In genomic region chr11:57513911-57514537, GRCh38 we compare ENCODE assay signal across 8 cellular contexts. TPM values are rescaled to one million over a fixed set of nuclear protein-coding genes. Genes with fewer than 3 reads are reported as not detected.
DNase-seq lines count a peak whose midpoint lies in the region; ATAC-seq and TF ChIP-seq lines count a peak whose summit lies in the region.

No MANE protein-coding gene starts in this region.

- peaks cover 14 to 46% (median 32%) of the 10 kb centered on the region in 4 donors for H3K4me1 Mint-ChIP-seq in CD4-positive, CD25-positive, alpha-beta regulatory T cell
- peaks cover 20% of the 10 kb centered on the region for H3K4me1 Mint-ChIP-seq in WTC11
- H3K4me1 Mint-ChIP-seq in endothelial cell (ENCODE audit: unreplicated experiment) = peaks cover 3% of the 10 kb centered on the region

- no peaks in the 10 kb centered on the region for H3K36me3 Mint-ChIP-seq in CD4-positive, CD25-positive, alpha-beta regulatory T cell
- H3K36me3 Mint-ChIP-seq in WTC11 (no peaks in the 10 kb centered on the region), endothelial cell (ENCODE audit: low read depth, unreplicated experiment) (peaks cover 11% of the 10 kb centered on the region)

- POLR2A ChIA-PET in WTC11 (lab: Charles Lee) = interaction anchor here (0.6 to 3.9 kb wide), 6 partner anchors 12 to 125 kb away, joined by 3 to 37 read pairs (median 4); no protein-coding TSS in a partner anchor

- H3K27ac Mint-ChIP-seq in CD4-positive, CD25-positive, alpha-beta regulatory T cell = peak overlapping the region; percentile 74 to 92 (median 91)
- H3K27ac Mint-ChIP-seq in WTC11 (no peak overlapping the region), endothelial cell (ENCODE audit: unreplicated experiment) (no peak overlapping the region)

- no peaks in the 10 kb centered on the region for H3K27me3 ChIP-seq in CD4-positive, CD25-positive, alpha-beta regulatory T cell (ENCODE audit: control insufficient read depth, insufficient read depth, low read length)
- H3K27me3 ChIP-seq in muscle layer of colon (ENCODE audit: control insufficient read depth in 1 of 2, insufficient read depth in 2 of 2, low read length in 2 of 2) (no peaks in the 10 kb centered on the region), tibial artery (no peaks in the 10 kb centered on the region)

- H3K4me1 ChIP-seq in CD4-positive, CD25-positive, alpha-beta regulatory T cell (ENCODE audit: control insufficient read depth, insufficient read depth, low read length, poor library complexity, severe bottlenecking) = peaks cover 25% of the 10 kb centered on the region
- H3K4me1 ChIP-seq in muscle layer of colon (ENCODE audit: insufficient read depth, low read length) (peaks cover 7% of the 10 kb centered on the region), tibial artery (peaks cover 0 to 16% (median 14%) of the 10 kb centered on the region in 4 donors)

- H3K27ac ChIP-seq in CD4-positive, CD25-positive, alpha-beta regulatory T cell (ENCODE audit: insufficient read depth, low read length, poor library complexity, severe bottlenecking) = peak overlapping the region; percentile 61
- peak overlapping the region; percentile 72 for H3K27ac ChIP-seq in muscle layer of colon (ENCODE audit: low read depth, low read length)
- peak overlapping the region; percentile 71 to 77 for H3K27ac ChIP-seq in tibial artery

- peak overlapping the region; percentile 47 for H3K4me3 ChIP-seq in CD4-positive, CD25-positive, alpha-beta regulatory T cell (ENCODE audit: low read depth, low read length)
- H3K4me3 ChIP-seq in muscle layer of colon (ENCODE audit: low read depth in 1 of 2, low read length in 2 of 2) = peak overlapping the region; percentile 89 to 99
- H3K4me3 ChIP-seq in tibial artery = peak overlapping the region; percentile 72 to 75

- H3K4me3 Mint-ChIP-seq in CD4-positive, CD25-positive, alpha-beta regulatory T cell = peak overlapping the region; percentile 87 to 99 (median 98)
- H3K4me3 Mint-ChIP-seq in WTC11 = peak overlapping the region; percentile 93
- peak overlapping the region; percentile 94 for H3K4me3 Mint-ChIP-seq in endothelial cell (ENCODE audit: unreplicated experiment)

- H3K9me3 Mint-ChIP-seq in CD4-positive, CD25-positive, alpha-beta regulatory T cell = peaks cover 0 to 4% (median 0%) of the 10 kb centered on the region in 7 donors
- H3K9me3 Mint-ChIP-seq in WTC11 (no peaks in the 10 kb centered on the region), endothelial cell (ENCODE audit: unreplicated experiment) (no peaks in the 10 kb centered on the region)

- TF ChIP-seq CTCF in WTC11 (IDR thresholded peaks at IDR 0.05) (no peak), endothelial cell (IDR thresholded peaks at IDR 0.05; ENCODE audit: unreplicated experiment) (no peak), tibial artery (IDR thresholded peaks at IDR 0.05) (no peak)

- no peaks in the 10 kb centered on the region for H3K36me3 ChIP-seq in CD4-positive, CD25-positive, alpha-beta regulatory T cell (ENCODE audit: control insufficient read depth, insufficient read depth, low read length)
- no peaks in the 10 kb centered on the region for H3K36me3 ChIP-seq in muscle layer of colon (ENCODE audit: insufficient read depth, low read length)
- no peaks in the 10 kb centered on the region for H3K36me3 ChIP-seq in tibial artery

- peak overlapping the region; percentile 65 for H3K9ac ChIP-seq in muscle layer of colon (ENCODE audit: low read length)

- CTCF ChIA-PET in WTC11 (lab: Charles Lee) = interaction anchor here (0.6 to 6.9 kb wide), 16 partner anchors 13 to 190 kb away, joined by 3 to 147 read pairs (median 4); partner anchors contain the start of genes RTN4RL2 and UBE2L6

- peak in 1 of 3 donors; percentile 43 for DNase-seq in CD4-positive, CD25-positive, alpha-beta regulatory T cell
- DNase-seq in HuH-7.5 (ENCODE audit: low spot score) (peak; percentile 76), WTC11 (ENCODE audit: low spot score) (peak; percentile 70), endothelial cell (ENCODE audit: low spot score) (peak; percentile 47), tibial artery (peak; percentile 56 to 76), NCI-H187 treated with DMSO at 0.1 percent for 48 hours (lab: John Stamatoyannopoulos, UW) (no peak)

- ATAC-seq in CD4-positive, CD25-positive, alpha-beta regulatory T cell (ENCODE audit: low read depth in 2 of 2) = peak; percentile 19 to 35
- ATAC-seq in GM19467 (IDR thresholded peaks at IDR 0.05; ENCODE audit: unreplicated experiment) (peak; percentile 38), WTC11 (peak; percentile 58)

- H3K27me3 Mint-ChIP-seq in CD4-positive, CD25-positive, alpha-beta regulatory T cell = no peaks in the 10 kb centered on the region
- H3K27me3 Mint-ChIP-seq in WTC11 (ENCODE audit: low read depth) (peaks cover 22% of the 10 kb centered on the region), endothelial cell (ENCODE audit: unreplicated experiment) (peaks cover 13% of the 10 kb centered on the region)

- intact Hi-C loops in tibial artery (cut with DNase I; ENCODE audit: low total_unique reads) = loop anchor here (2.0 kb wide), 1 partner anchor 15 kb away; no protein-coding TSS in a partner anchor

- H3K9me3 ChIP-seq in CD4-positive, CD25-positive, alpha-beta regulatory T cell (ENCODE audit: control insufficient read depth in 2 of 2, low read length in 2 of 2) = no peaks in the 10 kb centered on the region
- H3K9me3 ChIP-seq in muscle layer of colon (ENCODE audit: low read length) = no peaks in the 10 kb centered on the region
- H3K9me3 ChIP-seq in tibial artery = no peaks in the 10 kb centered on the region

TF ChIP-seq in WTC11, 78 proteins besides CTCF, POLR2A, EP300 and RAD21 (continues in another document):
- peak; percentile 80 for TF ChIP-seq MAX (CRISPR knock-in tag; IDR thresholded peaks at IDR 0.05)
- peak; percentile 47; the same call in 1 of the 2 replicates for TF ChIP-seq HMGXB4 (CRISPR knock-in tag; IDR thresholded peaks at IDR 0.05)
- peak; percentile 65; the same call in 1 of the 2 replicates for TF ChIP-seq FOXK1 (CRISPR knock-in tag; IDR thresholded peaks at IDR 0.05)
- no peak for TF ChIP-seq AR (CRISPR knock-in tag; IDR thresholded peaks at IDR 0.05)

RNA-seq across cellular contexts. Expression of gene SLC43A1, which starts 1.5 kb away (rescaled TPM):
- 12.8 TPM for total RNA-seq in CD4-positive, CD25-positive, alpha-beta regulatory T cell
- 10 to 100 TPM; 22.9 to 29.9 (median 26.2) TPM for polyA plus RNA-seq in CD4-positive, CD25-positive, alpha-beta regulatory T cell
- total RNA-seq in WTC11 (2021) = 20.5 to 27.1 TPM (median 21.5 TPM) in 3 replicates
- 10.4 TPM for total RNA-seq in endothelial cell (ENCODE audit: unreplicated experiment)

RNA-seq across cellular contexts. Expression of gene TIMM10, which starts 16.5 kb away (rescaled TPM):
- 21.2 TPM for total RNA-seq in CD4-positive, CD25-positive, alpha-beta regulatory T cell
- polyA plus RNA-seq in CD4-positive, CD25-positive, alpha-beta regulatory T cell = 10 to 100 TPM; 52.1 to 84.7 (median 65.7) TPM
- total RNA-seq in WTC11 (2021) (63.5 to 92.8 TPM (median 68.4 TPM) in 3 replicates), endothelial cell (ENCODE audit: unreplicated experiment) (60.2 TPM)

RNA-seq across cellular contexts. Expression of gene SMTNL1, which starts 23.4 kb away (rescaled TPM):
- total RNA-seq in CD4-positive, CD25-positive, alpha-beta regulatory T cell = not detected
- under 1 TPM in 2 of 4 donors, not detected in 2; 0.21 to 0.36 TPM for polyA plus RNA-seq in CD4-positive, CD25-positive, alpha-beta regulatory T cell
- 0.26 to 0.39 TPM (median 0.34 TPM) in 3 replicates for total RNA-seq in WTC11 (2021)
- total RNA-seq in endothelial cell (ENCODE audit: unreplicated experiment) = 45.2 TPM

RNA-seq across cellular contexts. Expression of gene UBE2L6, which starts 53.4 kb away (rescaled TPM):
- 103 TPM for total RNA-seq in CD4-positive, CD25-positive, alpha-beta regulatory T cell
- polyA plus RNA-seq in CD4-positive, CD25-positive, alpha-beta regulatory T cell = 100 to 1,000 TPM; 277 to 406 (median 320) TPM
- total RNA-seq in WTC11 (2021) (38.8 to 48.5 TPM (median 47.4 TPM) in 3 replicates), endothelial cell (ENCODE audit: unreplicated experiment) (56.2 TPM)

RNA-seq across cellular contexts. Expression of gene RTN4RL2, which starts 53.7 kb away (rescaled TPM):
- total RNA-seq in CD4-positive, CD25-positive, alpha-beta regulatory T cell = not detected
- under 1 TPM in 1 of 4 donors, not detected in 3; 0.11 TPM for polyA plus RNA-seq in CD4-positive, CD25-positive, alpha-beta regulatory T cell
- total RNA-seq in WTC11 (2021) (13.8 to 15.5 TPM (median 14.3 TPM) in 3 replicates), endothelial cell (ENCODE audit: unreplicated experiment) (0.62 TPM)

Comparison
In these comparisons a context has a peak if more than half of its experiments do, and no peak if none do; other contexts are left out.
1. H3K27ac Mint-ChIP-seq: peak in CD4-positive, CD25-positive, alpha-beta regulatory T cell (3 of 3); none in WTC11 (single experiment) and endothelial cell (single experiment).
2. RNA of gene SMTNL1, which starts 23.4 kb away (total RNA-seq): 45.2 TPM in endothelial cell (single experiment); 0.26 to 0.39 TPM in WTC11 and not detected in CD4-positive, CD25-positive, alpha-beta regulatory T cell (single experiment); every median in the first group is over 10 times any median in the second.
3. Peak in every context shown above with its lines, with median percentiles within 50 percentile points of each other: ATAC-seq, H3K27ac ChIP-seq, H3K4me3 ChIP-seq and H3K4me3 Mint-ChIP-seq.